ENCODE assay signal across 20 cellular contexts in genomic region chr10:44287408-44287807, GRCh38.
DNase-seq lines count a peak whose midpoint lies in the region; ATAC-seq, FAIRE-seq and TF ChIP-seq lines count a peak whose summit lies in the region.
"Had no signal": no experiment of that assay in that cellular context is flagged by ENCODE, and none has a peak within 500 bp of the region (broad histone marks: within the 10 kb centered on the region; RNA-seq: fewer than 3 reads in every experiment).

No MANE protein-coding gene starts in this region.

- H3K27ac Mint-ChIP-seq in chondrocyte (ENCODE audit: unreplicated experiment) (peak overlapping the region; percentile 38), neural crest cell (ENCODE audit: unreplicated experiment) (peak overlapping the region; percentile 5), T-helper 17 cell (no peak overlapping the region)

- peaks cover 6% of the 10 kb centered on the region for H3K4me1 Mint-ChIP-seq in chondrocyte (ENCODE audit: low read depth)
- peaks cover 8% of the 10 kb centered on the region for H3K4me1 Mint-ChIP-seq in neural crest cell
- H3K4me1 Mint-ChIP-seq in T-helper 17 cell, result no peaks in the 10 kb centered on the region

- H3K36me3 Mint-ChIP-seq in chondrocyte (ENCODE audit: low read depth) (no peaks in the 10 kb centered on the region), neural crest cell (ENCODE audit: low read depth) (no peaks in the 10 kb centered on the region), T-helper 17 cell (ENCODE audit: low read depth) (no peaks in the 10 kb centered on the region)

- peak; percentile 70 for FAIRE-seq in urothelium cell line (lab: Jason Lieb, UNC)
- FAIRE-seq: A549, D721Med, H54 had no signal

- H3K9me3 Mint-ChIP-seq in chondrocyte (ENCODE audit: low read depth), result no peaks in the 10 kb centered on the region
- no peaks in the 10 kb centered on the region for H3K9me3 Mint-ChIP-seq in neural crest cell

- H3K4me3 Mint-ChIP-seq in chondrocyte (ENCODE audit: unreplicated experiment) (no peak overlapping the region), neural crest cell (no peak overlapping the region), T-helper 17 cell (no peak overlapping the region)

- H3K9me3 ChIP-seq in T-helper 17 cell (ENCODE audit: control insufficient read depth, low read length, poor library complexity, severe bottlenecking), result no peaks in the 10 kb centered on the region
- H3K9me3 ChIP-seq: A549, BE2C, MG63 had no signal

- TF ChIP-seq CTCF in chondrocyte (IDR thresholded peaks at IDR 0.05) (peak; percentile 21), neural crest cell (conservative IDR thresholded peaks at IDR 0.05) (no peak)

- ATAC-seq in T-helper 17 cell, result no peak
- ATAC-seq: A549, PC-3 had no signal

- peak; percentile 8 for DNase-seq in LHCN-M2 (ENCODE audit: low read depth)
- no peak for DNase-seq in chondrocyte (ENCODE audit: low spot score)
- DNase-seq in neural crest cell (ENCODE audit: low read depth, low spot score), result no peak
- no peak for DNase-seq in urothelium cell line (ENCODE audit: low spot score)
- no peak for DNase-seq in T-helper 17 cell
- DNase-seq in hepatic stellate cell (ENCODE audit: low spot score), result no peak
- no peak for DNase-seq in HK-2 (ENCODE audit: unreplicated experiment)
- DNase-seq: BE2C, Karpas-422, MG63, NCI-H1417 treated with DMSO at 0.1 percent for 48 hours, NCI-H187, NCI-H2107, NCI-H446 treated with DMSO at 0.1 percent for 48 hours, NCI-H526 treated with DMSO at 0.1 percent for 48 hours, PC-3, Right ventricle myocardium superior had no signal

- peaks cover 9% of the 10 kb centered on the region for H3K27me3 Mint-ChIP-seq in chondrocyte (ENCODE audit: low read depth)
- H3K27me3 Mint-ChIP-seq in neural crest cell (ENCODE audit: low read depth), result no peaks in the 10 kb centered on the region
- peaks cover 44% of the 10 kb centered on the region for H3K27me3 Mint-ChIP-seq in T-helper 17 cell
